1 cellular context compared by ENCODE assay signal in the genomic region with DNA sequence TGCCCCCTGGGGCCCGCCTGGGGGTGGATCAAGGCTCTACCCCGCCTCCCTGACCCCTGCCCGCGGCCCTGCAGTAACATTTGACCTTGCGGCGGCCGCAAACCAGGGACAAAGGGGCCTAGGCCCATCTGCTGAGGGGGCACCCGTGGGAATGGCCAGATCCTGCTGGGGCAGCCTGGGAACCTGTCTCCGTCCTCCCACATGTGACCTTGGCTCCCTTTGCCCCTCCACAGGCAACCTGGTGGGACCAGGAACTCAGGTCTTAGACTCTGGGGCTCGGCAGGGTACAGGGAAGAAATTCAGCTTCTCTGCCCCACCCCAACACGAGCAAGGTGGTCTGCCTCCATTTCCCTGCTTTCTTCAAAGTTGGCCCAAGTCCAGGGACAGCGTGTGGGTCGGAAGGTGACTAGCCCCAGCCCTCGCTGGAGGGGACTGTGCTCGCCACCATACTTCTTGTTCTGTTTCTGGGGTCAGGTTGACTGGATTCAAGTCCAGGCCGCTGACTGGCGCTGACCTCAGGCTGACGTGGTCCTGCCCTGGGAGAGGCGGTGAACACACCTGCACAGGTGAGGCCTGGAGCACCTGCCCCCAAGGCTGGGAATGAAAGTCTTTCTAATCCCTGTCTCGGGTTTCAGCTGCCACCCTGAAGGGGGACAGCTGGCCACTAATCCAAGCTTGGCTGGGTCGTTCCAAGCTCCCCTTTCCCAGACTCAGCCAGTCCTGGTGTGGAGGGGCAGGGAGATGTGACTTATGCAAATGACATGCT.
TF ChIP-seq lines count a peak whose summit lies in the region.

No MANE protein-coding gene starts in this region.

TF ChIP-seq in HepG2, 621 proteins besides CTCF, POLR2A, EP300 and RAD21 (continued from another document and continues in another):
- TF ChIP-seq, protein P1, sequence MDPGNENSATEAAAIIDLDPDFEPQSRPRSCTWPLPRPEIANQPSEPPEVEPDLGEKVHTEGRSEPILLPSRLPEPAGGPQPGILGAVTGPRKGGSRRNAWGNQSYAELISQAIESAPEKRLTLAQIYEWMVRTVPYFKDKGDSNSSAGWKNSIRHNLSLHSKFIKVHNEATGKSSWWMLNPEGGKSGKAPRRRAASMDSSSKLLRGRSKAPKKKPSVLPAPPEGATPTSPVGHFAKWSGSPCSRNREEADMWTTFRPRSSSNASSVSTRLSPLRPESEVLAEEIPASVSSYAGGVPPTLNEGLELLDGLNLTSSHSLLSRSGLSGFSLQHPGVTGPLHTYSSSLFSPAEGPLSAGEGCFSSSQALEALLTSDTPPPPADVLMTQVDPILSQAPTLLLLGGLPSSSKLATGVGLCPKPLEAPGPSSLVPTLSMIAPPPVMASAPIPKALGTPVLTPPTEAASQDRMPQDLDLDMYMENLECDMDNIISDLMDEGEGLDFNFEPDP (CRISPR knock-in tag; conservative IDR thresholded peaks at IDR 0.05), result peak; percentile 96; the same call in 1 of the 2 replicates
- TF ChIP-seq ZNF800 (CRISPR knock-in tag; IDR thresholded peaks at IDR 0.05) (no peak), ZFX (CRISPR knock-in tag; IDR thresholded peaks at IDR 0.05; ENCODE audit: low read depth) (peak; percentile 88), TARDBP (CRISPR knock-in tag; IDR thresholded peaks at IDR 0.05) (peak; percentile 98), PHF8 (CRISPR knock-in tag; IDR thresholded peaks at IDR 0.05) (peak; percentile 56), HNF1B (CRISPR knock-in tag; IDR thresholded peaks at IDR 0.05) (peak; percentile 88), NFKBIZ (CRISPR knock-in tag; IDR thresholded peaks at IDR 0.05) (peak; percentile 63), BATF2 (CRISPR knock-in tag; IDR thresholded peaks at IDR 0.05) (no peak), ZNF605 (CRISPR knock-in tag; IDR thresholded peaks at IDR 0.05) (peak; percentile 82), GFI1 (CRISPR knock-in tag; IDR thresholded peaks at IDR 0.05; ENCODE audit: borderline replicate concordance) (peak; percentile 95), RARG (CRISPR knock-in tag; IDR thresholded peaks at IDR 0.05; ENCODE audit: low read depth) (no peak), ZNF451 (CRISPR knock-in tag; IDR thresholded peaks at IDR 0.05) (0 out of 2 replicates have a peak, but pooled peaks have one; percentile 43), PAF1 (CRISPR knock-in tag; IDR thresholded peaks at IDR 0.05) (no peak), NRL (CRISPR knock-in tag; IDR thresholded peaks at IDR 0.05; ENCODE audit: borderline replicate concordance) (peak; percentile 82; the same call in 1 of the 2 replicates), ZNF30 (CRISPR knock-in tag; IDR thresholded peaks at IDR 0.05) (peak; percentile 87; the same call in 1 of the 2 replicates), KDM1A (CRISPR knock-in tag; IDR thresholded peaks at IDR 0.05) (peak; percentile 84; the same call in 1 of the 2 replicates), JUND (CRISPR knock-in tag; IDR thresholded peaks at IDR 0.05) (peak; percentile 81), ZNF782 (CRISPR knock-in tag; IDR thresholded peaks at IDR 0.05; ENCODE audit: borderline replicate concordance) (peak; percentile 62; the same call in 1 of the 2 replicates), GTF3A (CRISPR knock-in tag; conservative IDR thresholded peaks at IDR 0.05) (no peak), CC2D1A (CRISPR knock-in tag; IDR thresholded peaks at IDR 0.05) (0 out of 2 replicates have a peak, but pooled peaks have one; percentile 0), ATF3 (CRISPR knock-in tag; IDR thresholded peaks at IDR 0.05) (peak; percentile 37; the same call in 1 of the 2 replicates), SYNCRIP (IDR thresholded peaks at IDR 0.05; ENCODE audit: insufficient read depth, low read depth, low read length) (no peak), ZNF343 (CRISPR knock-in tag; IDR thresholded peaks at IDR 0.05) (peak; percentile 84; the same call in 1 of the 2 replicates), ZFP36L2 (CRISPR knock-in tag; IDR thresholded peaks at IDR 0.05) (no peak), ZNF510 (CRISPR knock-in tag; IDR thresholded peaks at IDR 0.05; ENCODE audit: low read depth) (0 out of 2 replicates have a peak, but pooled peaks have one; percentile 52), TAF1 (CRISPR knock-in tag; IDR thresholded peaks at IDR 0.05) (peak; percentile 28; the same call in 1 of the 2 replicates), RARA (CRISPR knock-in tag; IDR thresholded peaks at IDR 0.05) (peak; percentile 99), HNF4A (CRISPR knock-in tag; IDR thresholded peaks at IDR 0.05) (peak; percentile 95), NR1H2 (CRISPR knock-in tag; IDR thresholded peaks at IDR 0.05; ENCODE audit: borderline replicate concordance, low read depth) (peak; percentile 95; the same call in 1 of the 2 replicates), ZNF512 (CRISPR knock-in tag; IDR thresholded peaks at IDR 0.05) (0 out of 2 replicates have a peak, but pooled peaks have one; percentile 34), ZNF282 (IDR thresholded peaks at IDR 0.05; ENCODE audit: partially characterized antibody) (no peak), RBAK (CRISPR knock-in tag; IDR thresholded peaks at IDR 0.05) (no peak), NR2F1 (CRISPR knock-in tag; IDR thresholded peaks at IDR 0.05) (peak; percentile 100), ZNF138 (CRISPR knock-in tag; IDR thresholded peaks at IDR 0.05; ENCODE audit: low read depth) (no peak)
- TF ChIP-seq, protein P2, sequence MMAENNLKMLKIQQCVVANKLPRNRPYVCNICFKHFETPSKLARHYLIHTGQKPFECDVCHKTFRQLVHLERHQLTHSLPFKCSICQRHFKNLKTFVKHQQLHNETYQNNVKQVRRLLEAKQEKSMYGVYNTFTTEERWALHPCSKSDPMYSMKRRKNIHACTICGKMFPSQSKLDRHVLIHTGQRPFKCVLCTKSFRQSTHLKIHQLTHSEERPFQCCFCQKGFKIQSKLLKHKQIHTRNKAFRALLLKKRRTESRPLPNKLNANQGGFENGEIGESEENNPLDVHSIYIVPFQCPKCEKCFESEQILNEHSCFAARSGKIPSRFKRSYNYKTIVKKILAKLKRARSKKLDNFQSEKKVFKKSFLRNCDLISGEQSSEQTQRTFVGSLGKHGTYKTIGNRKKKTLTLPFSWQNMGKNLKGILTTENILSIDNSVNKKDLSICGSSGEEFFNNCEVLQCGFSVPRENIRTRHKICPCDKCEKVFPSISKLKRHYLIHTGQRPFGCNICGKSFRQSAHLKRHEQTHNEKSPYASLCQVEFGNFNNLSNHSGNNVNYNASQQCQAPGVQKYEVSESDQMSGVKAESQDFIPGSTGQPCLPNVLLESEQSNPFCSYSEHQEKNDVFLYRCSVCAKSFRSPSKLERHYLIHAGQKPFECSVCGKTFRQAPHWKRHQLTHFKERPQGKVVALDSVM (CRISPR knock-in tag; IDR thresholded peaks at IDR 0.05), result peak; percentile 40; the same call in 1 of the 2 replicates
- TF ChIP-seq, protein P3, sequence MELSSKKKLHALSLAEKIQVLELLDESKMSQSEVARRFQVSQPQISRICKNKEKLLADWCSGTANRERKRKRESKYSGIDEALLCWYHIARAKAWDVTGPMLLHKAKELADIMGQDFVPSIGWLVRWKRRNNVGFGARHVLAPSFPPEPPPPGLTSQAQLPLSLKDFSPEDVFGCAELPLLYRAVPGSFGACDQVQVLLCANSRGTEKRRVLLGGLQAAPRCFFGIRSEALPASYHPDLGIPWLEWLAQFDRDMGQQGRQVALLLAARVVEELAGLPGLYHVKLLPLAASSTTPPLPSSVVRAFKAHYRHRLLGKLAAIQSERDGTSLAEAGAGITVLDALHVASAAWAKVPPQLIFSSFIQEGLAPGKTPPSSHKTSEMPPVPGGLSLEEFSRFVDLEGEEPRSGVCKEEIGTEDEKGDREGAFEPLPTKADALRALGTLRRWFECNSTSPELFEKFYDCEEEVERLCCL (CRISPR knock-in tag; IDR thresholded peaks at IDR 0.05; ENCODE audit: borderline replicate concordance), result no peak
- TF ChIP-seq, protein P4, sequence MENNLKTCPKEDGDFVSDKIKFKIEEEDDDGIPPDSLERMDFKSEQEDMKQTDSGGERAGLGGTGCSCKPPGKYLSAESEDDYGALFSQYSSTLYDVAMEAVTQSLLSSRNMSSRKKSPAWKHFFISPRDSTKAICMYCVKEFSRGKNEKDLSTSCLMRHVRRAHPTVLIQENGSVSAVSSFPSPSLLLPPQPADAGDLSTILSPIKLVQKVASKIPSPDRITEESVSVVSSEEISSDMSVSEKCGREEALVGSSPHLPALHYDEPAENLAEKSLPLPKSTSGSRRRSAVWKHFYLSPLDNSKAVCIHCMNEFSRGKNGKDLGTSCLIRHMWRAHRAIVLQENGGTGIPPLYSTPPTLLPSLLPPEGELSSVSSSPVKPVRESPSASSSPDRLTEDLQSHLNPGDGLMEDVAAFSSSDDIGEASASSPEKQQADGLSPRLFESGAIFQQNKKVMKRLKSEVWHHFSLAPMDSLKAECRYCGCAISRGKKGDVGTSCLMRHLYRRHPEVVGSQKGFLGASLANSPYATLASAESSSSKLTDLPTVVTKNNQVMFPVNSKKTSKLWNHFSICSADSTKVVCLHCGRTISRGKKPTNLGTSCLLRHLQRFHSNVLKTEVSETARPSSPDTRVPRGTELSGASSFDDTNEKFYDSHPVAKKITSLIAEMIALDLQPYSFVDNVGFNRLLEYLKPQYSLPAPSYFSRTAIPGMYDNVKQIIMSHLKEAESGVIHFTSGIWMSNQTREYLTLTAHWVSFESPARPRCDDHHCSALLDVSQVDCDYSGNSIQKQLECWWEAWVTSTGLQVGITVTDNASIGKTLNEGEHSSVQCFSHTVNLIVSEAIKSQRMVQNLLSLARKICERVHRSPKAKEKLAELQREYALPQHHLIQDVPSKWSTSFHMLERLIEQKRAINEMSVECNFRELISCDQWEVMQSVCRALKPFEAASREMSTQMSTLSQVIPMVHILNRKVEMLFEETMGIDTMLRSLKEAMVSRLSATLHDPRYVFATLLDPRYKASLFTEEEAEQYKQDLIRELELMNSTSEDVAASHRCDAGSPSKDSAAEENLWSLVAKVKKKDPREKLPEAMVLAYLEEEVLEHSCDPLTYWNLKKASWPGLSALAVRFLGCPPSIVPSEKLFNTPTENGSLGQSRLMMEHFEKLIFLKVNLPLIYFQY (CRISPR knock-in tag; IDR thresholded peaks at IDR 0.05; ENCODE audit: borderline replicate concordance), result peak; percentile 57; the same call in 1 of the 2 replicates
- TF ChIP-seq, protein P5, sequence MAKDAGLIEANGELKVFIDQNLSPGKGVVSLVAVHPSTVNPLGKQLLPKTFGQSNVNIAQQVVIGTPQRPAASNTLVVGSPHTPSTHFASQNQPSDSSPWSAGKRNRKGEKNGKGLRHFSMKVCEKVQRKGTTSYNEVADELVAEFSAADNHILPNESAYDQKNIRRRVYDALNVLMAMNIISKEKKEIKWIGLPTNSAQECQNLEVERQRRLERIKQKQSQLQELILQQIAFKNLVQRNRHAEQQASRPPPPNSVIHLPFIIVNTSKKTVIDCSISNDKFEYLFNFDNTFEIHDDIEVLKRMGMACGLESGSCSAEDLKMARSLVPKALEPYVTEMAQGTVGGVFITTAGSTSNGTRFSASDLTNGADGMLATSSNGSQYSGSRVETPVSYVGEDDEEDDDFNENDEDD (CRISPR knock-in tag; IDR thresholded peaks at IDR 0.05; ENCODE audit: borderline replicate concordance), result peak; percentile 53; the same call in 1 of the 2 replicates
- TF ChIP-seq, protein P6, sequence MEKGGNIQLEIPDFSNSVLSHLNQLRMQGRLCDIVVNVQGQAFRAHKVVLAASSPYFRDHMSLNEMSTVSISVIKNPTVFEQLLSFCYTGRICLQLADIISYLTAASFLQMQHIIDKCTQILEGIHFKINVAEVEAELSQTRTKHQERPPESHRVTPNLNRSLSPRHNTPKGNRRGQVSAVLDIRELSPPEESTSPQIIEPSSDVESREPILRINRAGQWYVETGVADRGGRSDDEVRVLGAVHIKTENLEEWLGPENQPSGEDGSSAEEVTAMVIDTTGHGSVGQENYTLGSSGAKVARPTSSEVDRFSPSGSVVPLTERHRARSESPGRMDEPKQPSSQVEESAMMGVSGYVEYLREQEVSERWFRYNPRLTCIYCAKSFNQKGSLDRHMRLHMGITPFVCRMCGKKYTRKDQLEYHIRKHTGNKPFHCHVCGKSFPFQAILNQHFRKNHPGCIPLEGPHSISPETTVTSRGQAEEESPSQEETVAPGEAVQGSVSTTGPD (CRISPR knock-in tag; IDR thresholded peaks at IDR 0.05), result 0 out of 2 replicates have a peak, but pooled peaks have one; percentile 40
